Comparison of ENCODE assay signal across 2 cellular contexts in the genomic region with DNA sequence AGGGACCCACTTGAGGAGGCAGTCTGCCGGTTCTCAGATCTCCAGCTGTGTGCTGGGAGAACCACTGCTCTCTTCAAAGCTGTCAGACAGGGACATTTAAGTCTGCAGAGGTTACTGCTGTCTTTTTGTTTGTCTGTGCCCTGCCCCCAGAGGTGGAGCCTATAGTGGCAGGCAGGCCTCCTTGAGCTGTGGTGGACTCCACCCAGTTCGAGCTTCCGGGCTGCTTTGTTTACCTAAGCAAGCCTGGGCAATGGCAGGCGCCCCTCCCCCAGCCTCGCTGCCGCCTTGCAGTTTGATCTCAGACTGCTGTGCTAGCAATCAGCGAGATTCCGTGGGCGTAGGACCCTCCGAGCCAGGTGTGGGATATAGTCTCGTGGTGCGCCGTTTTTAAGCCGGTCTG. TPM values are rescaled to one million over a fixed set of nuclear protein-coding genes. Genes with fewer than 3 reads are reported as not detected.
"Had no signal": no experiment of that assay in that cellular context is flagged by ENCODE, and none has a peak within 500 bp of the region (broad histone marks: within the 10 kb centered on the region; RNA-seq: fewer than 3 reads in every experiment).

No MANE protein-coding gene starts in this region.

RNA-seq across cellular contexts. Expression of a gene that starts 44.6 kb away (rescaled TPM):
- total RNA-seq: activated CD8-positive, alpha-beta memory T cell treated with anti-CD3 and anti-CD28 coated beads, Interleukin-2, amount 10 ng/mL, durations not matched to agents 7 days and 5 days; activated T-helper 17 cell treated with anti-CD3 and anti-CD28 coated beads, Interleukin-2, amount 50 U/mL, for 72 hours had no signal
